ENCODE assay signal across 22 cellular contexts in genomic region chr1:59516881-59517280, GRCh38.
A peak's percentile ranks its signal among the peaks of the same experiment; 100 is the strongest.
DNase-seq lines count a peak whose midpoint lies in the region; ATAC-seq and TF ChIP-seq lines count a peak whose summit lies in the region.
"Had no signal": no experiment of that assay in that cellular context is flagged by ENCODE, and none has a peak within 500 bp of the region (broad histone marks: within the 10 kb centered on the region; RNA-seq: fewer than 3 reads in every experiment).

No MANE protein-coding gene starts in this region.

- H3K9ac ChIP-seq in skeletal muscle tissue (ENCODE audit: low read depth in 1 of 3, low read length in 3 of 3): peak overlapping the region in 1 of 3 donors; percentile 4

- intact Hi-C loops in right lobe of liver (cut with DNase I): no loop called here

- H3K36me3 ChIP-seq in right lobe of liver (peaks cover 0 to 4% (median 0%) of the 10 kb centered on the region in 4 donors), skeletal muscle tissue (ENCODE audit: control insufficient read depth in 3 of 3, insufficient read depth in 3 of 3, low read length in 3 of 3) (no peaks in the 10 kb centered on the region)
- H3K36me3 ChIP-seq: HAP-1 had no signal

- TF ChIP-seq POLR2A in right lobe of liver (IDR thresholded peaks at IDR 0.05): no peak

- H3K4me3 ChIP-seq in right lobe of liver (peak overlapping the region; percentile 11 to 34 (median 26)), skeletal muscle tissue (ENCODE audit: low read length in 3 of 3) (no peak overlapping the region)
- H3K4me3 ChIP-seq: HAP-1 had no signal

- H3K9me3 ChIP-seq in right lobe of liver: no peaks in the 10 kb centered on the region
- no peaks in the 10 kb centered on the region for H3K9me3 ChIP-seq in skeletal muscle tissue (ENCODE audit: control insufficient read depth in 3 of 3, low read length in 3 of 3)
- H3K9me3 ChIP-seq: HAP-1 had no signal

- ATAC-seq in right lobe of liver (peak; percentile 11 to 49 (median 30)), HG02884 (IDR thresholded peaks at IDR 0.05; ENCODE audit: unreplicated experiment) (no peak), HG02759 (IDR thresholded peaks at IDR 0.05; ENCODE audit: unreplicated experiment) (no peak)
- ATAC-seq: PC-3, WTC11 had no signal

- no peak for TF ChIP-seq CTCF in right lobe of liver (IDR thresholded peaks at IDR 0.05)

- H3K4me1 ChIP-seq in right lobe of liver (peaks cover 0 to 31% (median 12%) of the 10 kb centered on the region in 4 donors), skeletal muscle tissue (ENCODE audit: control insufficient read depth in 3 of 3, insufficient read depth in 3 of 3, low read length in 3 of 3) (peaks cover 22 to 26% (median 26%) of the 10 kb centered on the region in 3 donors)
- H3K4me1 ChIP-seq: HAP-1 had no signal

- H3K27ac ChIP-seq in right lobe of liver (peak overlapping the region; percentile 44 to 64 (median 61)), skeletal muscle tissue (ENCODE audit: low read depth, low read length) (peak overlapping the region; percentile 7)

- H3K27me3 ChIP-seq in right lobe of liver (no peaks in the 10 kb centered on the region), skeletal muscle tissue (ENCODE audit: control insufficient read depth in 3 of 3, insufficient read depth in 3 of 3, low read length in 3 of 3) (no peaks in the 10 kb centered on the region)

- DNase-seq in COLO829 (ENCODE audit: low spot score) (peak; percentile 79), brain pericyte (ENCODE audit: low read depth, low spot score) (peak; percentile 63), right lobe of liver (no peak), GDM1 (lab: John Stamatoyannopoulos, UW) (no peak), GM19240 (ENCODE audit: insufficient read length, low spot score) (no peak)
- DNase-seq: ACHN; activated CD4-positive, alpha-beta memory T cell treated with anti-CD3 and anti-CD28 coated beads for 36 hours; activated naive CD4-positive, alpha-beta T cell treated with Interleukin-2 at 50 U/mL for 16 hours; activated T-cell treated with anti-CD3 and anti-CD28 coated beads for 4 hours; CD4-positive, CD25-positive, alpha-beta regulatory T cell; foreskin fibroblast; NCI-H1694 treated with DMSO at 0.1 percent for 48 hours; NCI-H82; nephron progenitor cell; PC-3; stimulated activated naive CD4-positive, alpha-beta T cell treated with Interleukin-2 at 50 U/mL for 16 hours; T-helper 2 cell had no signal

Comparison
In these comparisons a context has a peak if more than half of its experiments do, and no peak if none do; other contexts are left out.
1. DNase-seq: peak in COLO829 (single experiment) and brain pericyte (single experiment); none in right lobe of liver (0 of 3), GDM1 (single experiment) and GM19240 (single experiment).
2. ATAC-seq: peak in right lobe of liver (4 of 4); none in HG02884 (single experiment) and HG02759 (single experiment).
3. H3K4me3 ChIP-seq: peak in right lobe of liver (3 of 3); none in skeletal muscle tissue (0 of 3).